Comparison of ENCODE assay signal across 7 cellular contexts in genomic region chr16:22318690-22319358, GRCh38. TPM values are rescaled to one million over a fixed set of nuclear protein-coding genes. Genes with fewer than 3 reads are reported as not detected.
DNase-seq lines count a peak whose midpoint lies in the region; FAIRE-seq and TF ChIP-seq lines count a peak whose summit lies in the region.

No MANE protein-coding gene starts in this region.

- FAIRE-seq in frontal cortex (lab: Jason Lieb, UNC) = no peak

- TF ChIP-seq CTCF in GM12874 (IDR thresholded peaks at IDR 0.05; ENCODE audit: insufficient read depth, low read depth, low read length) = peak; percentile 70
- TF ChIP-seq CTCF in foreskin fibroblast (IDR thresholded peaks at IDR 0.05; ENCODE audit: low read depth, low read length) = peak; percentile 59

- DNase-seq in NCI-H510A (lab: John Stamatoyannopoulos, UW) = peak; percentile 3
- DNase-seq in activated T-cell treated with anti-CD3 and anti-CD28 coated beads for 48 hours (ENCODE audit: low read depth) = peak; percentile 48
- peak; percentile 7 to 53 for DNase-seq in foreskin fibroblast
- peak; percentile 64 to 70 for DNase-seq in stimulated activated CD4-positive, alpha-beta T cell treated with anti-CD3 and anti-CD28 coated beads, Interleukin-2, amount 100 ng/mL, for 48 hours
- DNase-seq in frontal cortex (ENCODE audit: low spot score in 2 of 2) = no peak
- no peak for DNase-seq in GOT3 (lab: John Stamatoyannopoulos, UW)

- no peak overlapping the region for H3K4me3 ChIP-seq in foreskin fibroblast (ENCODE audit: low read depth in 1 of 2, low read length in 2 of 2)

RNA-seq across cellular contexts. Expression of gene POLR3E, which starts 21.6 kb away (rescaled TPM):
- 19.6 TPM for total RNA-seq in frontal cortex

RNA-seq across cellular contexts. Expression of gene CDR2, which starts 55.6 kb away (rescaled TPM):
- total RNA-seq in frontal cortex = 11.8 TPM

Comparison
In these comparisons a context has a peak if more than half of its experiments do, and no peak if none do; other contexts are left out.
1. DNase-seq: peak in NCI-H510A (single experiment), activated T-cell treated with anti-CD3 and anti-CD28 coated beads for 48 hours (single experiment), foreskin fibroblast (2 of 2) and stimulated activated CD4-positive, alpha-beta T cell treated with anti-CD3 and anti-CD28 coated beads, Interleukin-2, amount 100 ng/mL, for 48 hours (2 of 2); none in frontal cortex (0 of 2) and GOT3 (single experiment).